ENCODE assay signal across 19 cellular contexts in genomic region chr7:122517576-122517975, GRCh38.
"Had no signal": no experiment of that assay in that cellular context is flagged by ENCODE, and none has a peak within 500 bp of the region (broad histone marks: within the 10 kb centered on the region; RNA-seq: fewer than 3 reads in every experiment).

No MANE protein-coding gene starts in this region.

- H3K9me3 ChIP-seq: colonic mucosa, esophagus muscularis mucosa, gastroesophageal sphincter, heart left ventricle, left lung, lower lobe of right lung had no signal

- ATAC-seq: effector memory CD8-positive, alpha-beta T cell; foreskin keratinocyte; gastroesophageal sphincter; heart left ventricle; left cardiac atrium; left lung; left ventricle myocardium superior; lower lobe of right lung; naive thymus-derived CD4-positive, alpha-beta T cell; natural killer cell had no signal

- H3K4me3 ChIP-seq: colonic mucosa, esophagus muscularis mucosa, gastroesophageal sphincter, heart left ventricle, hepatocyte, left lung, lower lobe of right lung had no signal

- H3K36me3 ChIP-seq: colonic mucosa, esophagus muscularis mucosa, gastroesophageal sphincter, heart left ventricle, left lung, lower lobe of right lung had no signal

- H2AFZ ChIP-seq: hepatocyte had no signal

- H3K4me1 Mint-ChIP-seq: naive thymus-derived CD4-positive, alpha-beta T cell; natural killer cell had no signal

- H3K27me3 ChIP-seq: colonic mucosa, esophagus muscularis mucosa, foreskin keratinocyte, gastroesophageal sphincter, heart left ventricle, hepatocyte, left lung had no signal

- H3K4me3 Mint-ChIP-seq: dendritic cell treated with granulocyte-macrophage colony-stimulating factor and Interleukin-4, amounts not matched to agents 40 ng/mL and 50 ng/mL, for 4 days; effector memory CD8-positive, alpha-beta T cell; naive thymus-derived CD4-positive, alpha-beta T cell; natural killer cell had no signal

- H3K9me3 Mint-ChIP-seq: dendritic cell treated with granulocyte-macrophage colony-stimulating factor and Interleukin-4, amounts not matched to agents 40 ng/mL and 50 ng/mL, for 4 days had no signal

- H3K79me2 ChIP-seq: hepatocyte had no signal

- DNase-seq: colonic mucosa; cortex of kidney; effector CD8-positive, alpha-beta T cell; effector memory CD8-positive, alpha-beta T cell; foreskin keratinocyte; heart left ventricle; hypothalamus; left cardiac atrium; left lung; left ventricle myocardium superior; lower lobe of right lung; mesenchymal stem cell; midbrain; naive thymus-derived CD4-positive, alpha-beta T cell; natural killer cell had no signal

- H3K27ac Mint-ChIP-seq: dendritic cell treated with granulocyte-macrophage colony-stimulating factor and Interleukin-4, amounts not matched to agents 40 ng/mL and 50 ng/mL, for 4 days; effector memory CD8-positive, alpha-beta T cell; naive thymus-derived CD4-positive, alpha-beta T cell; natural killer cell had no signal

- H3K4me2 ChIP-seq: hepatocyte had no signal

- H3K27ac ChIP-seq: colonic mucosa, esophagus muscularis mucosa, foreskin keratinocyte, gastroesophageal sphincter, heart left ventricle, hepatocyte, left lung, lower lobe of right lung had no signal

- H3K27me3 Mint-ChIP-seq: dendritic cell treated with granulocyte-macrophage colony-stimulating factor and Interleukin-4, amounts not matched to agents 40 ng/mL and 50 ng/mL, for 4 days; effector memory CD8-positive, alpha-beta T cell; naive thymus-derived CD4-positive, alpha-beta T cell had no signal

- H3K36me3 Mint-ChIP-seq: naive thymus-derived CD4-positive, alpha-beta T cell; natural killer cell had no signal

- H3K4me1 ChIP-seq: colonic mucosa, esophagus muscularis mucosa, foreskin keratinocyte, gastroesophageal sphincter, heart left ventricle, left lung, lower lobe of right lung had no signal
